25 cellular contexts compared by ENCODE assay signal in the genomic region with DNA sequence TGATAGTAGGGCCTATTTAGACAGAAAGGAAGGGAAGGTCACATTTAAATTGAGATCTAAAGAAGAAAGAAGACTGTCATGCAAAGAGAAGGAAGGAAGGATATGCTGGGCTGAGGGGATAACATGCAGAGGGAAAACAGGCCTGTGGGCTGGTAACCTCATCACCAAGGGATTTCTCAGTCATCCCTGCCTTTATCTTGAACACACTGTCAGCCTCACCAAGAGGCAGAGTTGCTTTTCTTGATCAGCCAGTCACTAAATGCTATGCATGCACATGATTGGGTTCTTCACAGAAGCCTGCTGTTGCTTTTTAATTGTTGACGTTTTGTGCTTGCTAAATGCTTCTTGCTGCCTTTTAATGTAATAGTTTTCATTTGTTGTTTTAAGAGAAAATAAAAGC.
"Had no signal": no experiment of that assay in that cellular context is flagged by ENCODE, and none has a peak within 500 bp of the region (broad histone marks: within the 10 kb centered on the region; RNA-seq: fewer than 3 reads in every experiment).

No MANE protein-coding gene starts in this region.

- H3K27ac ChIP-seq: body of pancreas, cardiac muscle cell, heart right ventricle, left ventricle myocardium inferior, neutrophil, ovary, psoas muscle, right atrium auricular region, spleen, upper lobe of right lung had no signal

- H3K27me3 ChIP-seq: body of pancreas, cardiac muscle cell, heart right ventricle, neutrophil, ovary, right atrium auricular region, spleen, upper lobe of right lung had no signal

- DNase-seq: activated CD4-positive, alpha-beta T cell treated with anti-CD3 and anti-CD28 coated beads, Interleukin-2, amount 10 ng/mL, durations not matched to agents 7 days and 5 days; activated CD8-positive, alpha-beta memory T cell treated with anti-CD3 and anti-CD28 coated beads, Interleukin-2, amount 10 ng/mL, durations not matched to agents 7 days and 5 days; activated CD8-positive, alpha-beta T cell treated with anti-CD3 and anti-CD28 coated beads for 36 hours; activated effector memory CD4-positive, alpha-beta T cell treated with anti-CD3 and anti-CD28 coated beads, Interleukin-2, amount 50 U/mL, for 16 hours; activated naive CD4-positive, alpha-beta T cell treated with anti-CD3 and anti-CD28 coated beads, Interleukin-2, amount 50 U/mL, for 16 hours; activated naive CD8-positive, alpha-beta T cell treated with anti-CD3 and anti-CD28 coated beads, Interleukin-2, amount 50 U/mL, for 24 hours; activated T-cell treated with anti-CD3 and anti-CD28 coated beads for 4 hours; anterior cingulate cortex; body of pancreas; foreskin fibroblast; heart right ventricle; left ventricle myocardium inferior; midbrain; ovary; psoas muscle; spleen; stimulated activated CD4-positive, alpha-beta T cell treated with anti-CD3 and anti-CD28 coated beads, Interleukin-4, amount 100 ng/mL, for 1 hour; stimulated activated naive CD8-positive, alpha-beta T cell treated with anti-CD3 and anti-CD28 coated beads, Interleukin-15, Interleukin-2, amounts not matched to agents 100 U/mL and 50 U/mL, for 24 hours; T-helper 9 cell; upper lobe of right lung had no signal

- H3K4me1 Mint-ChIP-seq: activated CD4-positive, alpha-beta T cell treated with anti-CD3 and anti-CD28 coated beads, Interleukin-2, amount 10 ng/mL, durations not matched to agents 7 days and 5 days; activated CD8-positive, alpha-beta memory T cell treated with anti-CD3 and anti-CD28 coated beads, Interleukin-2, amount 10 ng/mL, durations not matched to agents 7 days and 5 days; activated naive CD8-positive, alpha-beta T cell treated with anti-CD3 and anti-CD28 coated beads, Interleukin-2, amount 50 U/mL, for 24 hours had no signal

- H3K36me3 Mint-ChIP-seq: activated CD8-positive, alpha-beta memory T cell treated with anti-CD3 and anti-CD28 coated beads, Interleukin-2, amount 10 ng/mL, durations not matched to agents 7 days and 5 days had no signal

- H3K27ac Mint-ChIP-seq: activated CD4-positive, alpha-beta T cell treated with anti-CD3 and anti-CD28 coated beads, Interleukin-2, amount 10 ng/mL, durations not matched to agents 7 days and 5 days; activated CD8-positive, alpha-beta memory T cell treated with anti-CD3 and anti-CD28 coated beads, Interleukin-2, amount 10 ng/mL, durations not matched to agents 7 days and 5 days; activated CD8-positive, alpha-beta T cell treated with anti-CD3 and anti-CD28 coated beads for 36 hours; activated naive CD8-positive, alpha-beta T cell treated with anti-CD3 and anti-CD28 coated beads, Interleukin-2, amount 50 U/mL, for 24 hours; natural killer cell treated with Interleukin-12 subunit alpha and Interleukin-12 subunit beta and Interleukin-15 and Interleukin-18, amount 100 ng/mL, for 72 hours had no signal

- H3K27me3 Mint-ChIP-seq: activated CD4-positive, alpha-beta T cell treated with anti-CD3 and anti-CD28 coated beads, Interleukin-2, amount 10 ng/mL, durations not matched to agents 7 days and 5 days; activated CD8-positive, alpha-beta memory T cell treated with anti-CD3 and anti-CD28 coated beads, Interleukin-2, amount 10 ng/mL, durations not matched to agents 7 days and 5 days; activated CD8-positive, alpha-beta T cell treated with anti-CD3 and anti-CD28 coated beads for 36 hours; activated naive CD8-positive, alpha-beta T cell treated with anti-CD3 and anti-CD28 coated beads, Interleukin-2, amount 50 U/mL, for 24 hours; natural killer cell treated with Interleukin-12 subunit alpha and Interleukin-12 subunit beta and Interleukin-15 and Interleukin-18, amount 100 ng/mL, for 72 hours had no signal

- H3K4me1 ChIP-seq: body of pancreas, heart right ventricle, left ventricle myocardium inferior, psoas muscle, right atrium auricular region, upper lobe of right lung had no signal

- H3K4me3 Mint-ChIP-seq: activated CD4-positive, alpha-beta T cell treated with anti-CD3 and anti-CD28 coated beads, Interleukin-2, amount 10 ng/mL, durations not matched to agents 7 days and 5 days; activated CD8-positive, alpha-beta memory T cell treated with anti-CD3 and anti-CD28 coated beads, Interleukin-2, amount 10 ng/mL, durations not matched to agents 7 days and 5 days; activated CD8-positive, alpha-beta T cell treated with anti-CD3 and anti-CD28 coated beads for 36 hours; activated naive CD8-positive, alpha-beta T cell treated with anti-CD3 and anti-CD28 coated beads, Interleukin-2, amount 50 U/mL, for 24 hours; natural killer cell treated with Interleukin-12 subunit alpha and Interleukin-12 subunit beta and Interleukin-15 and Interleukin-18, amount 100 ng/mL, for 72 hours had no signal

- H3K9me3 ChIP-seq: body of pancreas, neutrophil, ovary, psoas muscle, right atrium auricular region, upper lobe of right lung had no signal

- ATAC-seq: activated CD4-positive, CD25-positive, alpha-beta regulatory T cell treated with anti-CD3 and anti-CD28 coated beads, Interleukin-2, amount 50 U/mL, for 24 hours; activated CD8-positive, alpha-beta memory T cell treated with anti-CD3 and anti-CD28 coated beads, Interleukin-2, amount 10 ng/mL, durations not matched to agents 7 days and 5 days; activated CD8-positive, alpha-beta T cell treated with anti-CD3 and anti-CD28 coated beads for 36 hours; activated naive CD8-positive, alpha-beta T cell treated with anti-CD3 and anti-CD28 coated beads, Interleukin-2, amount 50 U/mL, for 24 hours; body of pancreas; heart right ventricle; natural killer cell treated with Interleukin-12 subunit alpha and Interleukin-12 subunit beta and Interleukin-15 and Interleukin-18, amount 100 ng/mL, for 72 hours; psoas muscle; stimulated activated naive CD8-positive, alpha-beta T cell treated with anti-CD3 and anti-CD28 coated beads, Interleukin-15, Interleukin-2, amounts not matched to agents 100 U/mL and 50 U/mL, for 24 hours; upper lobe of right lung had no signal

- H3K4me3 ChIP-seq: body of pancreas, cardiac muscle cell, heart right ventricle, left ventricle myocardium inferior, ovary, psoas muscle, right atrium auricular region, spleen, upper lobe of right lung had no signal

- H3K36me3 ChIP-seq: cardiac muscle cell, heart right ventricle, left ventricle myocardium inferior, neutrophil, ovary, right atrium auricular region, upper lobe of right lung had no signal

- H3K9me3 Mint-ChIP-seq: activated CD8-positive, alpha-beta T cell treated with anti-CD3 and anti-CD28 coated beads for 36 hours had no signal
